Comparison of ENCODE assay signal across 16 cellular contexts in the genomic region with DNA sequence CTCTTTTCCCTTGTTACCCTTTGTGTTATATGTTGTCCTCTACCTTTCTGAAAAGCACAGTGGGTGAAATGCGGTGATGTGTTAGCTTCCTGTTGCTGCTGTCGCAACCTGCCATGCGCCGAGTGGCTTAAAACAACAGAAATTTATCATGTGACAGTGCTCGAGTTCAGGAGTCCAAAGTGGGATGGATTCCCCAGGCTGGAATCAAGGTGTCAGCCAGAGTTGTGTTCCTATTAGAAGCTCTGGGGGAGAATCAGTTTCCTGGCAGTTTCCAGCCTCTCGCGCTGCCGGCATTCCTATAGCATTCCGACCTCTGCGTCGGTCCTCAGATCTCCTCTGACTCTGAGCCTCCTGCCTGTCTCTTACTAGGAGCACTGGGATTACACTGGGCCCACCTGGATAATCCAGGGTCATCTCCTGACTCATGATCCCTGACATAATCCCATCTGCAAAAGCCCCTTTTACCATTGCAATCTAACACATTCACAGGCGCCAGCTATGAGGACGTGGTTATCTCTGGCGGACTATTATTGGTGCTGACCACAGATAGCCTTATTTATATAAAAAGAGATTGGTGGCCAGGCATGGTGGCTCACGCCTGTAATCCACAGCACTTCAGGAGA.
DNase-seq lines count a peak whose midpoint lies in the region; ATAC-seq and TF ChIP-seq lines count a peak whose summit lies in the region.
"Had no signal": no experiment of that assay in that cellular context is flagged by ENCODE, and none has a peak within 500 bp of the region (broad histone marks: within the 10 kb centered on the region; RNA-seq: fewer than 3 reads in every experiment).

No MANE protein-coding gene starts in this region.

- H3K4me3 ChIP-seq in NB4 (ENCODE audit: low read depth, low read length) (no peak overlapping the region), cardiac muscle cell (no peak overlapping the region), mucosa of descending colon (no peak overlapping the region)
- H3K4me3 ChIP-seq: GM12878, K562, uterus had no signal

- H3K9me3 ChIP-seq in CD4-positive, alpha-beta T cell (ENCODE audit: control insufficient read depth, low read length): no peaks in the 10 kb centered on the region
- no peaks in the 10 kb centered on the region for H3K9me3 ChIP-seq in cardiac muscle cell (ENCODE audit: low read depth)
- H3K9me3 ChIP-seq in mucosa of descending colon: no peaks in the 10 kb centered on the region
- H3K9me3 ChIP-seq: uterus had no signal

- no peaks in the 10 kb centered on the region for H3K27me3 Mint-ChIP-seq in CD4-positive, alpha-beta T cell
- peaks cover 1% of the 10 kb centered on the region for H3K27me3 Mint-ChIP-seq in endothelial cell (ENCODE audit: unreplicated experiment)
- H3K27me3 Mint-ChIP-seq: activated naive CD8-positive, alpha-beta T cell treated with anti-CD3 and anti-CD28 coated beads for 36 hours had no signal

- no peaks in the 10 kb centered on the region for H3K27me3 ChIP-seq in CD4-positive, alpha-beta T cell (ENCODE audit: control insufficient read depth, insufficient read depth, low read length)
- H3K27me3 ChIP-seq in cardiac muscle cell: no peaks in the 10 kb centered on the region
- H3K27me3 ChIP-seq: uterus had no signal

- no peak for ATAC-seq in CD4-positive, alpha-beta T cell (ENCODE audit: poor library complexity)
- peak; percentile 83 for ATAC-seq in mucosa of descending colon
- ATAC-seq: GM12878, K562 had no signal

- no peak overlapping the region for H3K27ac ChIP-seq in CD4-positive, alpha-beta T cell (ENCODE audit: low read depth, low read length)
- peak overlapping the region; percentile 25 for H3K27ac ChIP-seq in cardiac muscle cell
- H3K27ac ChIP-seq: uterus had no signal

- intact Hi-C loops in CD4-positive, alpha-beta T cell (cut with DNase I, micrococcal nuclease): no loop called here
- intact Hi-C loops in mucosa of descending colon (cut with DNase I, micrococcal nuclease): no loop called here

- CTCF ChIA-PET in CD4-positive, alpha-beta T cell (lab: Charles Lee): no interaction called here

- no peak for DNase-seq in CD4-positive, alpha-beta T cell
- DNase-seq in NB4 (ENCODE audit: low read depth) (peak; percentile 54), cardiac muscle cell (ENCODE audit: low read depth in 1 of 2, low spot score in 1 of 2) (peak in 1 of 2 donors; percentile 22), mucosa of descending colon (peak in 2 of 3 donors; percentile 38 to 44), KG1 (lab: John Stamatoyannopoulos, UW) (no peak), hypothalamus (lab: John Stamatoyannopoulos, UW) (no peak), endothelial cell (ENCODE audit: low spot score) (no peak)
- DNase-seq in central memory CD4-positive, alpha-beta T cell: no peak
- DNase-seq: activated CD8-positive, alpha-beta memory T cell treated with anti-CD3 and anti-CD28 coated beads, Interleukin-2, amount 50 U/mL, for 48 hours; activated naive CD8-positive, alpha-beta T cell treated with anti-CD3 and anti-CD28 coated beads for 36 hours; NCI-H187 treated with DMSO at 0.1 percent for 48 hours; NCI-H774; stimulated activated CD4-positive, alpha-beta T cell treated with anti-CD3 and anti-CD28 coated beads, Interleukin-2, amount 100 ng/mL, for 24 hours; uterus had no signal

- peaks cover 13% of the 10 kb centered on the region for H3K4me1 Mint-ChIP-seq in CD4-positive, alpha-beta T cell (ENCODE audit: low read depth)
- H3K4me1 Mint-ChIP-seq in endothelial cell (ENCODE audit: unreplicated experiment): peaks cover 4% of the 10 kb centered on the region

- H3K36me3 ChIP-seq in cardiac muscle cell (no peaks in the 10 kb centered on the region), mucosa of descending colon (ENCODE audit: low read depth) (no peaks in the 10 kb centered on the region)
- H3K36me3 ChIP-seq: uterus had no signal

- no peak for TF ChIP-seq POLR2A in NB4 (IDR thresholded peaks at IDR 0.05; ENCODE audit: extremely low read depth, insufficient read length)

- H3K36me3 Mint-ChIP-seq in CD4-positive, alpha-beta T cell (ENCODE audit: low read depth): peaks cover 20% of the 10 kb centered on the region
- H3K36me3 Mint-ChIP-seq in endothelial cell (ENCODE audit: low read depth, unreplicated experiment): peaks cover 3% of the 10 kb centered on the region

- H3K4me1 ChIP-seq in cardiac muscle cell (ENCODE audit: low read depth) (no peaks in the 10 kb centered on the region), mucosa of descending colon (ENCODE audit: low read depth) (peaks cover 11% of the 10 kb centered on the region)
- H3K4me1 ChIP-seq: uterus had no signal

- POLR2A ChIA-PET in CD4-positive, alpha-beta T cell (lab: Charles Lee): interaction anchor here (0.6 kb wide), 1 partner anchor 41 kb away, joined by 3 read pairs; no protein-coding TSS in a partner anchor

- no peak overlapping the region for H3K4me3 Mint-ChIP-seq in CD4-positive, alpha-beta T cell
- H3K4me3 Mint-ChIP-seq in endothelial cell (ENCODE audit: unreplicated experiment): no peak overlapping the region
- H3K4me3 Mint-ChIP-seq: activated naive CD8-positive, alpha-beta T cell treated with anti-CD3 and anti-CD28 coated beads for 36 hours had no signal

- peak overlapping the region; percentile 68 for H3K27ac Mint-ChIP-seq in CD4-positive, alpha-beta T cell
- H3K27ac Mint-ChIP-seq in endothelial cell (ENCODE audit: unreplicated experiment): no peak overlapping the region
- H3K27ac Mint-ChIP-seq: activated naive CD8-positive, alpha-beta T cell treated with anti-CD3 and anti-CD28 coated beads for 36 hours had no signal

- H3K9me3 Mint-ChIP-seq in CD4-positive, alpha-beta T cell: no peaks in the 10 kb centered on the region
- H3K9me3 Mint-ChIP-seq in endothelial cell (ENCODE audit: unreplicated experiment): no peaks in the 10 kb centered on the region
- H3K9me3 Mint-ChIP-seq: activated naive CD8-positive, alpha-beta T cell treated with anti-CD3 and anti-CD28 coated beads for 36 hours had no signal

- TF ChIP-seq CTCF in CD4-positive, alpha-beta T cell (IDR thresholded peaks at IDR 0.05): no peak
- TF ChIP-seq CTCF in NB4 (IDR thresholded peaks at IDR 0.05; ENCODE audit: low read depth, low read length): no peak
- TF ChIP-seq CTCF in cardiac muscle cell (IDR thresholded peaks at IDR 0.05; ENCODE audit: low read depth, low read length): no peak
- no peak for TF ChIP-seq CTCF in mucosa of descending colon (IDR thresholded peaks at IDR 0.05)
- TF ChIP-seq CTCF in endothelial cell (IDR thresholded peaks at IDR 0.05; ENCODE audit: unreplicated experiment): no peak

Comparison
In these comparisons a context has a peak if more than half of its experiments do, and no peak if none do; other contexts are left out.
1. DNase-seq: peak in NB4 (single experiment) and mucosa of descending colon (2 of 3); none in CD4-positive, alpha-beta T cell (0 of 10), KG1 (single experiment), central memory CD4-positive, alpha-beta T cell (single experiment), hypothalamus (0 of 51) and endothelial cell (single experiment).